2 cellular contexts compared by ENCODE assay signal in the genomic region with DNA sequence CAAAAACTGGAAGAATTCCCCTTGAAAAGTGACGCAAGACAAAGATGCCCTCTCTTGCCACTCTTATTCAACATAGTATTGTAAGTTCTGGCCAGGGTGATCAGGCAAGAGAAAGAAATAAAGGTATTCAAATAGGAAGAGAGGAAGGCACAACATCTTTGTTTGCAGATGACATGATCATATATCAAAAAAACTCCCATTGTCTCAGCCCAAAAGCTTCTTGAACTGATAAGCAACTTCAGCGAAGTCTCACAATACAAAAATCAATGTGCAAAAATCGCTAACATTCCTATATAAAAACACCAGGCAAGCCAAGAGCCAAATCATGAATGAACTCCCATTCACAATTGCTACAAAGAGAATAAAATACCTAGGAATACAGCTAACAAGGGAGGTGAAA. TPM values are rescaled to one million over a fixed set of nuclear protein-coding genes. Genes with fewer than 3 reads are reported as not detected.
DNase-seq lines count a peak whose midpoint lies in the region; ATAC-seq, FAIRE-seq and TF ChIP-seq lines count a peak whose summit lies in the region.
"Not testable (repeated sequence)": the region's sequence is repeated elsewhere in the genome, so short reads cannot be mapped to it uniquely, and the experiment has no call there.

No MANE protein-coding gene starts in this region.

- not testable (repeated sequence) for ATAC-seq in K562

- H3K4me1 ChIP-seq in Loucy (ENCODE audit: insufficient read depth, low read length, poor library complexity, severe bottlenecking) (peaks cover 13% of the 10 kb centered on the region), K562 (replicated peaks in 1 of 2; ENCODE audit: control insufficient read depth in 2 of 2, insufficient read depth in 2 of 2, low read length in 2 of 2) (peaks cover 13 to 19% of the 10 kb centered on the region in 2 experiments)

- H3K9me2 ChIP-seq in Loucy (replicated peaks; ENCODE audit: low read depth, low read length): not testable (repeated sequence)

- TF ChIP-seq EP300 in K562 (IDR thresholded peaks at IDR 0.05; ENCODE audit: low read length): not testable (repeated sequence)

- not testable (repeated sequence) for H3K9me1 ChIP-seq in K562 (ENCODE audit: control insufficient read depth, insufficient read depth, low read length)

- H3K4me3 ChIP-seq in Loucy (ENCODE audit: low read length, poor library complexity, severe bottlenecking); K562: not testable (repeated sequence)

- 24% methylated on average over 3 of the region's 3 CpGs for WGBS in K562 (ENCODE audit: insufficient coverage, low coverage, missing lambda C conversion rate)

- TF ChIP-seq CTCF in Loucy (conservative IDR thresholded peaks at IDR 0.05; ENCODE audit: low read length); K562 (IDR thresholded peaks at IDR 0.05 in 2 of 3, conservative IDR thresholded peaks at IDR 0.05 in 1 of 3; ENCODE audit: insufficient read depth in 2 of 3, low read depth in 1 of 3, low read length in 3 of 3): not testable (repeated sequence)

- peak overlapping the region; percentile 45 for H3K4me2 ChIP-seq in Loucy (ENCODE audit: low read depth, low read length, poor library complexity, severe bottlenecking)
- not testable (repeated sequence) for H3K4me2 ChIP-seq in K562 (ENCODE audit: insufficient read depth, low read length)

- H3K9ac ChIP-seq in Loucy (ENCODE audit: low read depth, low read length, poor library complexity, severe bottlenecking); K562 (ENCODE audit: insufficient read depth in 1 of 2, low read depth in 2 of 2, low read length in 2 of 2): not testable (repeated sequence)

- not testable (repeated sequence) for H2AFZ ChIP-seq in Loucy (ENCODE audit: low read length); K562 (ENCODE audit: low read depth, low read length)

- CTCF ChIA-PET in K562 (lab: Yijun Ruan, JAX; ENCODE audit: low intra/inter-chr PET ratio): not testable (repeated sequence)

- H3K27ac ChIP-seq in K562 (ENCODE audit: extremely low read depth, low read depth, low read length): not testable (repeated sequence)

- H3K36me3 ChIP-seq in Loucy (ENCODE audit: insufficient read depth, low read length); K562 (ENCODE audit: control insufficient read depth, insufficient read depth, low read length): not testable (repeated sequence)

- not testable (repeated sequence) for TF ChIP-seq RAD21 in K562 (CRISPR knock-in tag; conservative IDR thresholded peaks at IDR 0.05 in 1 of 2, IDR thresholded peaks at IDR 0.05 in 1 of 2)

- FAIRE-seq in K562 (lab: Jason Lieb, UNC): not testable (repeated sequence)

- not testable (repeated sequence) for H3K9me3 ChIP-seq in Loucy (ENCODE audit: insufficient read depth, low read depth, low read length); K562 (replicated peaks; ENCODE audit: control insufficient read depth, insufficient read depth, low read depth, low read length)

- not testable (repeated sequence) for H3K27me3 ChIP-seq in Loucy (ENCODE audit: insufficient read depth, low read length, poor library complexity, severe bottlenecking); K562 (ENCODE audit: control insufficient read depth in 2 of 2, insufficient read depth in 2 of 2, low read length in 2 of 2)

- POLR2A ChIA-PET in K562 (lab: Yijun Ruan, JAX): not testable (repeated sequence)

- not testable (repeated sequence) for DNase-seq in K562 (ENCODE audit: extremely low read depth in 1 of 4, low spot score in 3 of 4)

- TF ChIP-seq POLR2A in K562 (conservative IDR thresholded peaks at IDR 0.05): not testable (repeated sequence)

- in situ Hi-C loops in K562 (cut with MboI): not testable (repeated sequence)

- intact Hi-C loops in K562 (cut with micrococcal nuclease): not testable (repeated sequence)

- not testable (repeated sequence) for BruUV-seq in K562 (replicated peaks; lab: Mats Ljungman, UMichigan)

- not testable (repeated sequence) for H3F3A ChIP-seq in Loucy (ENCODE audit: low read depth)

- not testable (repeated sequence) for H4K20me1 ChIP-seq in Loucy (ENCODE audit: insufficient read depth, low read length, poor library complexity, severe bottlenecking); K562 (replicated peaks; ENCODE audit: control insufficient read depth, insufficient read depth, low read length)

- peaks cover 78% of the 10 kb centered on the region for H3K79me2 ChIP-seq in Loucy (ENCODE audit: insufficient read depth, low read length)
- peaks cover 31% of the 10 kb centered on the region for H3K79me2 ChIP-seq in K562 (ENCODE audit: control insufficient read depth, insufficient read depth, low read length)

TF ChIP-seq in K562, 482 proteins besides CTCF, POLR2A, EP300 and RAD21:
- TF ChIP-seq ARID1B (IDR thresholded peaks at IDR 0.05) (0 out of 2 replicates have a peak, but pooled peaks have one; percentile 13), CBFA2T3 (IDR thresholded peaks at IDR 0.05) (0 out of 2 replicates have a peak, but pooled peaks have one; percentile 9), SOX6 (IDR thresholded peaks at IDR 0.05) (peak; percentile 83), MEIS2 (IDR thresholded peaks at IDR 0.05; ENCODE audit: partially characterized antibody) (peak; percentile 79)
- TF ChIP-seq, protein P1, sequence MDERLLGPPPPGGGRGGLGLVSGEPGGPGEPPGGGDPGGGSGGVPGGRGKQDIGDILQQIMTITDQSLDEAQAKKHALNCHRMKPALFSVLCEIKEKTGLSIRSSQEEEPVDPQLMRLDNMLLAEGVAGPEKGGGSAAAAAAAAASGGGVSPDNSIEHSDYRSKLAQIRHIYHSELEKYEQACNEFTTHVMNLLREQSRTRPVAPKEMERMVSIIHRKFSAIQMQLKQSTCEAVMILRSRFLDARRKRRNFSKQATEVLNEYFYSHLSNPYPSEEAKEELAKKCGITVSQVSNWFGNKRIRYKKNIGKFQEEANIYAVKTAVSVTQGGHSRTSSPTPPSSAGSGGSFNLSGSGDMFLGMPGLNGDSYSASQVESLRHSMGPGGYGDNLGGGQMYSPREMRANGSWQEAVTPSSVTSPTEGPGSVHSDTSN (CRISPR knock-in tag; IDR thresholded peaks at IDR 0.05; ENCODE audit: low read depth): not testable (repeated sequence)
- TF ChIP-seq, protein P1 (tag; conservative IDR thresholded peaks at IDR 0.05; ENCODE audit: low read depth): 0 out of 2 replicates have a peak, but pooled peaks have one; percentile 23

RNA-seq across cellular contexts. Expression of gene ANTXR2, which starts 46.6 kb away (rescaled TPM):
- total RNA-seq in K562 (2011; cell fraction: chromatin; rRNA removed; ENCODE audit: low replicate concordance): 163 and 271 TPM in 2 replicates
- total RNA-seq in K562 (2011; cell fraction: nucleolus; rRNA removed): 73.4 and 76.1 TPM in 2 replicates
- total RNA-seq in K562 (2011; cell fraction: nucleoplasm; rRNA removed): 102 and 117 TPM in 2 replicates
- 39.1 and 50.5 TPM in 2 replicates for total RNA-seq in K562 (2014; rRNA removed)
- total RNA-seq in K562 (2014; rRNA removed; fragmentation: Illumina TruSeq; extraction: Trizol): 75.4 and 103 TPM in 2 replicates
- total RNA-seq in K562 (2015; rRNA removed; fragmentation: Illumina TruSeq; extraction: Trizol): 60.3 and 61.8 TPM in 2 replicates
- 68.1 and 83.8 TPM in 2 replicates for total RNA-seq in K562 (2021)
- polyA plus RNA-seq in K562 (2011; rRNA removed): 51.7 and 79.1 TPM in 2 replicates
- polyA plus RNA-seq in K562 (2011; cell fraction: cytosol; rRNA removed): 10.2 and 18.4 TPM in 2 replicates
- polyA plus RNA-seq in K562 (2011; cell fraction: nucleus; rRNA removed): 42.2 and 47.3 TPM in 2 replicates
- polyA plus RNA-seq in K562 (2012): 69.7 and 118 TPM in 2 replicates
- polyA plus RNA-seq in K562 (2014; fragmentation: Illumina TruSeq; extraction: Trizol): 62.5 and 71.0 TPM in 2 replicates
- 10 to 100 TPM; 10.1 to 26.6 TPM for polyA plus RNA-seq in K562 (2014; fragmentation: Nextera tagmentation; extraction: Ambion mirVana)
- polyA plus RNA-seq in K562 (2014; rRNA removed): 34.8 and 37.4 TPM in 2 replicates
- 139 and 146 TPM in 2 replicates for polyA minus RNA-seq in K562 (2011; rRNA and poly(A)+ RNA removed)
- 33.9 and 51.2 TPM in 2 replicates for polyA minus RNA-seq in K562 (2011; cell fraction: cytosol; rRNA and poly(A)+ RNA removed)
- 92.2 and 147 TPM in 2 replicates for polyA minus RNA-seq in K562 (2011; cell fraction: nucleus; rRNA and poly(A)+ RNA removed)
